In the genomic region with DNA sequence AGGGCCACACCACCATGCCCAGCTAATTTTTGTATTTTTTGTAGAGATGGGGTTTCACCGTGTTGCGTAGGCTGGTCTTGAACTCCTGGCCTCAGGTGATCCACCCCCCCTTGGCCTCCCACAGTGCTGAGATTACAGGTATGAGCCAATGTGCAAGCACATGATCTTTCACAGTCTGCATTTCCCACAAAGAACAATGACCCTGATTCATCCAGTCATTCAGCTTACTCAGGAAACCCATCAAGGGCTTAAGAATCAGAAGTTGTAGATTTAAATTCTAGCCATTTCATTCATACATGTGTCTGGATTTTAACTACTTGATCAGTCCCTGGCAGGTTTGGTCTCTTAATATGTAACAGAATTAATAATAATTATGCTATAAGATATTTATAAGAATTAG, we compare ENCODE assay signal across 18 cellular contexts.
DNase-seq lines count a peak whose midpoint lies in the region; FAIRE-seq lines count a peak whose summit lies in the region.
"Had no signal": no experiment of that assay in that cellular context is flagged by ENCODE, and none has a peak within 500 bp of the region (broad histone marks: within the 10 kb centered on the region; RNA-seq: fewer than 3 reads in every experiment).

No MANE protein-coding gene starts in this region.

- intact Hi-C loops in CD4-positive, alpha-beta memory T cell (cut with micrococcal nuclease): no loop called here

- H3K27me3 Mint-ChIP-seq in CD4-positive, alpha-beta memory T cell: no peaks in the 10 kb centered on the region
- H3K27me3 Mint-ChIP-seq in activated CD4-positive, alpha-beta T cell treated with anti-CD3 and anti-CD28 coated beads, Interleukin-2, amount 10 ng/mL, durations not matched to agents 7 days and 5 days: no peaks in the 10 kb centered on the region
- H3K27me3 Mint-ChIP-seq: CD4-positive, alpha-beta T cell had no signal

- H3K36me3 ChIP-seq in CD4-positive, alpha-beta memory T cell (ENCODE audit: insufficient read depth, low read length): no peaks in the 10 kb centered on the region
- H3K36me3 ChIP-seq: HAP-1 had no signal

- no peak overlapping the region for H3K27ac ChIP-seq in CD4-positive, alpha-beta memory T cell (ENCODE audit: low read depth, low read length)
- H3K27ac ChIP-seq: C4-2B had no signal

- H3K4me1 ChIP-seq in CD4-positive, alpha-beta memory T cell (ENCODE audit: insufficient read depth, low read length): no peaks in the 10 kb centered on the region
- H3K4me1 ChIP-seq: HAP-1 had no signal

- no peak for FAIRE-seq in urothelium cell line (lab: Jason Lieb, UNC)
- FAIRE-seq: A204.1, GM12878, GM19239, H1 had no signal

- POLR2A ChIA-PET in CD4-positive, alpha-beta memory T cell (lab: Charles Lee; ENCODE audit: partially characterized antibody): no interaction called here
- POLR2A ChIA-PET in activated CD4-positive, alpha-beta T cell treated with anti-CD3 and anti-CD28 coated beads, Interleukin-2, amount 10 ng/mL, durations not matched to agents 7 days and 5 days (lab: Charles Lee): no interaction called here

- H3K36me3 Mint-ChIP-seq in CD4-positive, alpha-beta memory T cell: no peaks in the 10 kb centered on the region
- no peaks in the 10 kb centered on the region for H3K36me3 Mint-ChIP-seq in activated CD4-positive, alpha-beta T cell treated with anti-CD3 and anti-CD28 coated beads, Interleukin-2, amount 10 ng/mL, durations not matched to agents 7 days and 5 days (ENCODE audit: low read depth)

- peaks cover 0 to 10% (median 0%) of the 10 kb centered on the region in 8 donors for H3K9me3 Mint-ChIP-seq in CD4-positive, alpha-beta memory T cell
- H3K9me3 Mint-ChIP-seq in activated CD4-positive, alpha-beta T cell treated with anti-CD3 and anti-CD28 coated beads, Interleukin-2, amount 10 ng/mL, durations not matched to agents 7 days and 5 days: no peaks in the 10 kb centered on the region
- H3K9me3 Mint-ChIP-seq: CD4-positive, alpha-beta T cell had no signal

- CTCF ChIA-PET in CD4-positive, alpha-beta memory T cell (lab: Charles Lee; ENCODE audit: partially characterized antibody): no interaction called here
- CTCF ChIA-PET in activated CD4-positive, alpha-beta T cell treated with anti-CD3 and anti-CD28 coated beads, Interleukin-2, amount 10 ng/mL, durations not matched to agents 7 days and 5 days (lab: Charles Lee): no interaction called here

- H3K27me3 ChIP-seq in CD4-positive, alpha-beta memory T cell (ENCODE audit: insufficient read depth, low read length): no peaks in the 10 kb centered on the region

- no peak overlapping the region for H3K4me3 ChIP-seq in CD4-positive, alpha-beta memory T cell (ENCODE audit: low read length in 2 of 2)
- H3K4me3 ChIP-seq: GM12878, HAP-1 had no signal

- H3K4me3 Mint-ChIP-seq in CD4-positive, alpha-beta memory T cell: no peak overlapping the region
- H3K4me3 Mint-ChIP-seq in activated CD4-positive, alpha-beta T cell treated with anti-CD3 and anti-CD28 coated beads, Interleukin-2, amount 10 ng/mL, durations not matched to agents 7 days and 5 days: no peak overlapping the region
- H3K4me3 Mint-ChIP-seq: CD4-positive, alpha-beta T cell had no signal

- no peaks in the 10 kb centered on the region for H3K4me1 Mint-ChIP-seq in CD4-positive, alpha-beta memory T cell
- H3K4me1 Mint-ChIP-seq in activated CD4-positive, alpha-beta T cell treated with anti-CD3 and anti-CD28 coated beads, Interleukin-2, amount 10 ng/mL, durations not matched to agents 7 days and 5 days: no peaks in the 10 kb centered on the region

- H3K9me3 ChIP-seq in CD4-positive, alpha-beta memory T cell (ENCODE audit: control insufficient read depth in 1 of 2, low read length in 2 of 2): no peaks in the 10 kb centered on the region
- H3K9me3 ChIP-seq: HAP-1 had no signal

- H3K27ac Mint-ChIP-seq in CD4-positive, alpha-beta memory T cell: no peak overlapping the region
- no peak overlapping the region for H3K27ac Mint-ChIP-seq in activated CD4-positive, alpha-beta T cell treated with anti-CD3 and anti-CD28 coated beads, Interleukin-2, amount 10 ng/mL, durations not matched to agents 7 days and 5 days
- H3K27ac Mint-ChIP-seq: CD4-positive, alpha-beta T cell had no signal

- DNase-seq in ELR (ENCODE audit: low read depth) (peak; percentile 6), HT1080 (ENCODE audit: low read depth) (peak; percentile 57), SW480 (ENCODE audit: low spot score) (peak; percentile 25), urothelium cell line (ENCODE audit: low spot score) (peak; percentile 5), AML-193 (lab: John Stamatoyannopoulos, UW) (no peak)
- DNase-seq in CD4-positive, alpha-beta memory T cell: no peak
- no peak for DNase-seq in activated CD4-positive, alpha-beta T cell treated with anti-CD3 and anti-CD28 coated beads, Interleukin-2, amount 10 ng/mL, durations not matched to agents 7 days and 5 days
- DNase-seq: ACHN; CD4-positive, alpha-beta T cell; DMS153; DMS79; KG1 had no signal

Comparison
In these comparisons a context has a peak if more than half of its experiments do, and no peak if none do; other contexts are left out.
1. DNase-seq: peak in ELR (single experiment), HT1080 (single experiment), SW480 (single experiment) and urothelium cell line (single experiment); none in CD4-positive, alpha-beta memory T cell (0 of 5), AML-193 (0 of 2) and activated CD4-positive, alpha-beta T cell treated with anti-CD3 and anti-CD28 coated beads, Interleukin-2, amount 10 ng/mL, durations not matched to agents 7 days and 5 days (single experiment).